In genomic region chr2:119488245-119489182, GRCh38 we compare ENCODE assay signal across 13 cellular contexts. TPM values are rescaled to one million over a fixed set of nuclear protein-coding genes. Genes with fewer than 3 reads are reported as not detected.
DNase-seq lines count a peak whose midpoint lies in the region; ATAC-seq lines count a peak whose summit lies in the region.
"Had no signal": no experiment of that assay in that cellular context is flagged by ENCODE, and none has a peak within 500 bp of the region (broad histone marks: within the 10 kb centered on the region; RNA-seq: fewer than 3 reads in every experiment).

No MANE protein-coding gene starts in this region.

- peaks cover 20% of the 10 kb centered on the region for H3K27me3 Mint-ChIP-seq in stimulated activated naive CD8-positive, alpha-beta T cell treated with anti-CD3 and anti-CD28 coated beads, Interleukin-15, amount 100 ng/mL, for 72 hours
- H3K27me3 Mint-ChIP-seq in naive thymus-derived CD4-positive, alpha-beta T cell, result peaks cover 0 to 45% (median 6%) of the 10 kb centered on the region in 5 donors

- no peak overlapping the region for H2BK12ac ChIP-seq in trophoblast cell (ENCODE audit: low read length)

- H2BK120ac ChIP-seq in trophoblast cell (ENCODE audit: insufficient read depth, low read length, poor library complexity), result no peak overlapping the region

- no peak overlapping the region for H4K91ac ChIP-seq in trophoblast cell (ENCODE audit: low read depth, low read length)

- H3K4me3 ChIP-seq in trophoblast cell (ENCODE audit: low read depth, low read length), result no peak overlapping the region
- no peak overlapping the region for H3K4me3 ChIP-seq in naive thymus-derived CD4-positive, alpha-beta T cell (ENCODE audit: low read length)

- no peak overlapping the region for H3K4me2 ChIP-seq in trophoblast cell (ENCODE audit: low read length)

- ATAC-seq in GM19463 (IDR thresholded peaks at IDR 0.05; ENCODE audit: unreplicated experiment) (peak; percentile 7), HG03135 (IDR thresholded peaks at IDR 0.05; ENCODE audit: unreplicated experiment) (peak; percentile 10), HG03565 (IDR thresholded peaks at IDR 0.05; ENCODE audit: unreplicated experiment) (no peak), GM19351 (IDR thresholded peaks at IDR 0.05; ENCODE audit: unreplicated experiment) (no peak)
- ATAC-seq in stimulated activated naive CD8-positive, alpha-beta T cell treated with anti-CD3 and anti-CD28 coated beads, Interleukin-15, amount 100 ng/mL, for 72 hours, result no peak
- ATAC-seq in naive thymus-derived CD4-positive, alpha-beta T cell, result no peak
- ATAC-seq: stimulated activated naive CD8-positive, alpha-beta T cell treated with anti-CD3 and anti-CD28 coated beads, Interleukin-15, Interleukin-2, amounts not matched to agents 100 U/mL and 50 U/mL, for 24 hours had no signal

- no peak overlapping the region for H3K9ac ChIP-seq in trophoblast cell (ENCODE audit: low read length)

- no peaks in the 10 kb centered on the region for H3K4me1 Mint-ChIP-seq in stimulated activated naive CD8-positive, alpha-beta T cell treated with anti-CD3 and anti-CD28 coated beads, Interleukin-15, amount 100 ng/mL, for 72 hours
- H3K4me1 Mint-ChIP-seq in naive thymus-derived CD4-positive, alpha-beta T cell, result no peaks in the 10 kb centered on the region
- H3K4me1 Mint-ChIP-seq: CD4-positive, alpha-beta memory T cell had no signal

- CTCF ChIA-PET in naive thymus-derived CD4-positive, alpha-beta T cell (lab: Charles Lee), result no interaction called here

- H2BK5ac ChIP-seq in trophoblast cell (ENCODE audit: low read depth, low read length, poor library complexity), result no peak overlapping the region

- H3K79me2 ChIP-seq in trophoblast cell (ENCODE audit: control insufficient read depth, insufficient read depth, low read length, poor library complexity), result no peaks in the 10 kb centered on the region

- H3K4me3 Mint-ChIP-seq in stimulated activated naive CD8-positive, alpha-beta T cell treated with anti-CD3 and anti-CD28 coated beads, Interleukin-15, amount 100 ng/mL, for 72 hours, result no peak overlapping the region
- H3K4me3 Mint-ChIP-seq in naive thymus-derived CD4-positive, alpha-beta T cell, result no peak overlapping the region
- H3K4me3 Mint-ChIP-seq: CD4-positive, alpha-beta memory T cell had no signal

- no peaks in the 10 kb centered on the region for H3K36me3 Mint-ChIP-seq in naive thymus-derived CD4-positive, alpha-beta T cell
- H3K36me3 Mint-ChIP-seq: CD4-positive, alpha-beta memory T cell had no signal

- H3K27me3 ChIP-seq in trophoblast cell (ENCODE audit: insufficient read depth, low read length), result no peaks in the 10 kb centered on the region
- no peaks in the 10 kb centered on the region for H3K27me3 ChIP-seq in naive thymus-derived CD4-positive, alpha-beta T cell (ENCODE audit: control insufficient read depth in 2 of 2, insufficient read depth in 2 of 2, low read length in 2 of 2)

- H3K27ac Mint-ChIP-seq in stimulated activated naive CD8-positive, alpha-beta T cell treated with anti-CD3 and anti-CD28 coated beads, Interleukin-15, amount 100 ng/mL, for 72 hours, result peak overlapping the region in 1 of 2 donors; percentile 35
- H3K27ac Mint-ChIP-seq in naive thymus-derived CD4-positive, alpha-beta T cell, result no peak overlapping the region

- H3K9me3 ChIP-seq in trophoblast cell (ENCODE audit: insufficient read depth, low read depth, low read length), result no peaks in the 10 kb centered on the region
- no peaks in the 10 kb centered on the region for H3K9me3 ChIP-seq in naive thymus-derived CD4-positive, alpha-beta T cell (ENCODE audit: control insufficient read depth in 2 of 3, low read length in 3 of 3)

- H4K12ac ChIP-seq in trophoblast cell (ENCODE audit: low read depth, low read length), result no peak overlapping the region

- intact Hi-C loops in naive thymus-derived CD4-positive, alpha-beta T cell (cut with micrococcal nuclease), result no loop called here

- no peaks in the 10 kb centered on the region for H3K9me3 Mint-ChIP-seq in stimulated activated naive CD8-positive, alpha-beta T cell treated with anti-CD3 and anti-CD28 coated beads, Interleukin-15, amount 100 ng/mL, for 72 hours
- H3K9me3 Mint-ChIP-seq in naive thymus-derived CD4-positive, alpha-beta T cell, result peaks cover 0 to 3% (median 0%) of the 10 kb centered on the region in 11 donors
- H3K9me3 Mint-ChIP-seq: CD4-positive, alpha-beta memory T cell had no signal

- DNase-seq in glomerular visceral epithelial cell (ENCODE audit: extremely low spot score) (peak; percentile 13), trophoblast cell (no peak)
- no peak for DNase-seq in stimulated activated naive CD8-positive, alpha-beta T cell treated with anti-CD3 and anti-CD28 coated beads, Interleukin-15, amount 100 ng/mL, for 72 hours
- no peak for DNase-seq in naive thymus-derived CD4-positive, alpha-beta T cell
- DNase-seq: CD4-positive, alpha-beta memory T cell; NCI-H446 treated with DMSO at 0.1 percent for 48 hours; stimulated activated CD4-positive, alpha-beta T cell treated with anti-CD3 and anti-CD28 coated beads, Interleukin-4, amount 100 ng/mL, for 24 hours; stimulated activated naive CD8-positive, alpha-beta T cell treated with anti-CD3 and anti-CD28 coated beads, Interleukin-15, Interleukin-2, amounts not matched to agents 100 U/mL and 50 U/mL, for 24 hours had no signal

- peaks cover 13 to 14% of the 10 kb centered on the region in 2 experiments for H3K4me1 ChIP-seq in trophoblast cell (ENCODE audit: control insufficient read depth in 1 of 2, insufficient read depth in 2 of 2, low read length in 2 of 2)
- no peaks in the 10 kb centered on the region for H3K4me1 ChIP-seq in naive thymus-derived CD4-positive, alpha-beta T cell (ENCODE audit: control insufficient read depth in 2 of 2, insufficient read depth in 2 of 2, low read length in 2 of 2)

- no peaks in the 10 kb centered on the region for H3K36me3 ChIP-seq in trophoblast cell (ENCODE audit: control insufficient read depth in 1 of 2, insufficient read depth in 2 of 2, low read length in 2 of 2)
- H3K36me3 ChIP-seq in naive thymus-derived CD4-positive, alpha-beta T cell (ENCODE audit: control insufficient read depth in 2 of 3, insufficient read depth in 3 of 3, low read length in 3 of 3), result no peaks in the 10 kb centered on the region

- no peak overlapping the region for H3K14ac ChIP-seq in trophoblast cell (ENCODE audit: low read length)

- H4K8ac ChIP-seq in trophoblast cell (ENCODE audit: low read depth, low read length), result no peak overlapping the region

- no peak overlapping the region for H2AFZ ChIP-seq in trophoblast cell (ENCODE audit: insufficient read depth, low read length, poor library complexity)

- WGBS in trophoblast cell (ENCODE audit: extremely low coverage, insufficient coverage, insufficient read length), result no CpG with 5 or more reads among the region's 23 CpGs

- peak overlapping the region; percentile 9 for H2AK5ac ChIP-seq in trophoblast cell (ENCODE audit: low read length)

- H3K79me1 ChIP-seq in trophoblast cell (ENCODE audit: low read length), result peaks cover 8% of the 10 kb centered on the region

- POLR2A ChIA-PET in naive thymus-derived CD4-positive, alpha-beta T cell (lab: Charles Lee), result no interaction called here

- H3K18ac ChIP-seq in trophoblast cell (ENCODE audit: low read length), result no peak overlapping the region

- H3K4ac ChIP-seq in trophoblast cell (ENCODE audit: low read depth, low read length), result no peak overlapping the region

- H3K27ac ChIP-seq in trophoblast cell (ENCODE audit: low read depth, low read length), result no peak overlapping the region
- H3K27ac ChIP-seq in naive thymus-derived CD4-positive, alpha-beta T cell (ENCODE audit: low read depth, low read length), result no peak overlapping the region

- H3K23ac ChIP-seq in trophoblast cell (ENCODE audit: low read length), result no peak overlapping the region

RNA-seq across cellular contexts. Expression of gene SCTR, which starts 35.8 kb away (rescaled TPM):
- not detected in 2 replicates for polyA plus RNA-seq in trophoblast cell (2013)
- not detected for total RNA-seq in naive thymus-derived CD4-positive, alpha-beta T cell
- not detected for polyA plus RNA-seq in naive thymus-derived CD4-positive, alpha-beta T cell
- total RNA-seq: CD4-positive, alpha-beta memory T cell; fibroblast of villous mesenchyme had no signal
- polyA plus RNA-seq: CD4-positive, alpha-beta memory T cell had no signal

RNA-seq across cellular contexts. Expression of gene CFAP221, which starts 55.7 kb away (rescaled TPM):
- 0.58 and 0.63 TPM in 2 replicates for polyA plus RNA-seq in trophoblast cell (2013)
- not detected for total RNA-seq in naive thymus-derived CD4-positive, alpha-beta T cell
- not detected for polyA plus RNA-seq in naive thymus-derived CD4-positive, alpha-beta T cell
- total RNA-seq: CD4-positive, alpha-beta memory T cell; fibroblast of villous mesenchyme had no signal
- polyA plus RNA-seq: CD4-positive, alpha-beta memory T cell had no signal

RNA-seq across cellular contexts. Expression of gene TMEM37, which starts 56.9 kb away (rescaled TPM):
- polyA plus RNA-seq in trophoblast cell (2013), result 12.0 and 12.4 TPM in 2 replicates
- total RNA-seq in naive thymus-derived CD4-positive, alpha-beta T cell, result under 1 TPM in 3 of 5 experiments, not detected in 2; 0.37 to 0.51 (median 0.38) TPM
- 1 to 10 TPM; 1.8 to 4.2 TPM for polyA plus RNA-seq in naive thymus-derived CD4-positive, alpha-beta T cell
- polyA plus RNA-seq: CD4-positive, alpha-beta memory T cell had no signal

Comparison
In these comparisons a context has a peak if more than half of its experiments do, and no peak if none do; other contexts are left out.
1. ATAC-seq: peak in GM19463 (single experiment) and HG03135 (single experiment); none in HG03565 (single experiment), stimulated activated naive CD8-positive, alpha-beta T cell treated with anti-CD3 and anti-CD28 coated beads, Interleukin-15, amount 100 ng/mL, for 72 hours (single experiment), naive thymus-derived CD4-positive, alpha-beta T cell (single experiment) and GM19351 (single experiment).